9 cellular contexts compared by ENCODE assay signal in the genomic region with DNA sequence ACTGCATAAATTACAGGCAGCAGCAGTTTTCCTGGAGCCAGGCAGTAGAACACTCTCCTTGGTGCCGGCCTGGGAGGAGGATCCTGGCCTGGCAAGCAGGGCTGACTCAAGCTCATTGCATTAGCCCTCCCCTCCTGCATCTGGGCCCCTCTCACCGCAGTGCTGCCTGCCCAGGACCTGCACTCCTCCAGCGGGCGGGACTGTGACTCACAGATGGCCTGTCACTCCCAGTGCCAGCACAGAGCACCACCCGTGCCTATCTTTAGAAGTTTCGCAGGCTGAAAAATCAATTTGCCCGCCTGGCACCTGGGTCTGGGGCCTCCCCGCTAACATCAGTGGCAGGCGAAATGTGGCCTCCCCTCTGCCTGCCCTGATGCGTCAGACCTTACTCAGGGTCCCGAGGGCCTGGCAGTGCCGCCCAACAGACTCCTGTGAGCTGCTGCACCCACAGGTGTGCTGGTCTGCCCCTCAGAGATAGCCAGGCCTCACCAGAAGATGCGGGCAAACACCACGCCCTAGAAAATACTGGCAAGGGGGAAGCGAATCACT.
A peak's percentile ranks its signal among the peaks of the same experiment; 100 is the strongest.
DNase-seq lines count a peak whose midpoint lies in the region; ATAC-seq, FAIRE-seq and TF ChIP-seq lines count a peak whose summit lies in the region.
"Had no signal": no experiment of that assay in that cellular context is flagged by ENCODE, and none has a peak within 500 bp of the region (broad histone marks: within the 10 kb centered on the region; RNA-seq: fewer than 3 reads in every experiment).

No MANE protein-coding gene starts in this region.

- intact Hi-C loops in gastrocnemius medialis (cut with DNase I; ENCODE audit: low total_unique reads) = no loop called here

- peak overlapping the region; percentile 5 to 84 (median 81) for H3K27ac ChIP-seq in gastroesophageal sphincter
- H3K27ac ChIP-seq in gastrocnemius medialis = peak overlapping the region; percentile 84 to 93 (median 90)

- no peaks in the 10 kb centered on the region for H3K9me3 Mint-ChIP-seq in activated CD8-positive, alpha-beta T cell treated with anti-CD3 and anti-CD28 coated beads, Interleukin-2, amount 10 ng/mL, durations not matched to agents 7 days and 5 days (ENCODE audit: insufficient read depth)

- POLR2A ChIA-PET in activated CD8-positive, alpha-beta T cell treated with anti-CD3 and anti-CD28 coated beads, Interleukin-2, amount 10 ng/mL, durations not matched to agents 7 days and 5 days (lab: Charles Lee) = no interaction called here

- in situ Hi-C loops in gastrocnemius medialis (cut with MboI; ENCODE audit: low sequenced_read_pairs in 4 of 4) = no loop called here

- peaks cover 9% of the 10 kb centered on the region for H3K27me3 Mint-ChIP-seq in activated CD8-positive, alpha-beta T cell treated with anti-CD3 and anti-CD28 coated beads, Interleukin-2, amount 10 ng/mL, durations not matched to agents 7 days and 5 days (ENCODE audit: low read depth)

- CTCF ChIA-PET in activated CD8-positive, alpha-beta T cell treated with anti-CD3 and anti-CD28 coated beads, Interleukin-2, amount 10 ng/mL, durations not matched to agents 7 days and 5 days (lab: Charles Lee) = no interaction called here

- ATAC-seq in gastroesophageal sphincter (peak; percentile 85), gastrocnemius medialis (peak; percentile 74 to 76), HG03571 (IDR thresholded peaks at IDR 0.05; ENCODE audit: unreplicated experiment) (no peak), HG03432 (IDR thresholded peaks at IDR 0.05; ENCODE audit: unreplicated experiment) (no peak), HG03469 (IDR thresholded peaks at IDR 0.05; ENCODE audit: unreplicated experiment) (no peak)
- no peak for ATAC-seq in activated CD8-positive, alpha-beta T cell treated with anti-CD3 and anti-CD28 coated beads, Interleukin-2, amount 10 ng/mL, durations not matched to agents 7 days and 5 days

- H3K27me3 ChIP-seq in gastroesophageal sphincter = no peaks in the 10 kb centered on the region
- no peaks in the 10 kb centered on the region for H3K27me3 ChIP-seq in gastrocnemius medialis

- TF ChIP-seq POLR2A in H54 (IDR thresholded peaks at IDR 0.05; ENCODE audit: low read depth, low read length) (0 out of 2 replicates have a peak, but pooled peaks have one; percentile 17), gastroesophageal sphincter (IDR thresholded peaks at IDR 0.05) (no peak), gastrocnemius medialis (IDR thresholded peaks at IDR 0.05) (peak; percentile 51 to 69)

- no peaks in the 10 kb centered on the region for H3K9me3 ChIP-seq in gastroesophageal sphincter
- H3K9me3 ChIP-seq in gastrocnemius medialis = no peaks in the 10 kb centered on the region

- peak; percentile 94 for DNase-seq in H54 (ENCODE audit: insufficient read length, low spot score)
- peak; percentile 38 for DNase-seq in RPMI8226
- peak; percentile 92 to 95 for DNase-seq in gastrocnemius medialis
- DNase-seq in activated CD8-positive, alpha-beta T cell treated with anti-CD3 and anti-CD28 coated beads, Interleukin-2, amount 10 ng/mL, durations not matched to agents 7 days and 5 days = no peak
- DNase-seq: stimulated activated CD4-positive, alpha-beta T cell treated with anti-CD3 and anti-CD28 coated beads, Interleukin-15, amount 100 ng/mL, for 24 hours had no signal

- H3K27ac Mint-ChIP-seq in activated CD8-positive, alpha-beta T cell treated with anti-CD3 and anti-CD28 coated beads, Interleukin-2, amount 10 ng/mL, durations not matched to agents 7 days and 5 days = no peak overlapping the region

- WGBS in gastroesophageal sphincter (ENCODE audit: low coverage in 1 of 2), 2 donors = 40% methylated on average over 1 of the region's 15 CpGs; no CpG with 5 or more reads in 1 of the 2 donors

- H3K4me1 ChIP-seq in gastroesophageal sphincter (peaks cover 4 to 85% (median 14%) of the 10 kb centered on the region in 3 donors), gastrocnemius medialis (peaks cover 53 to 64% of the 10 kb centered on the region in 2 donors)

- H3K36me3 ChIP-seq in gastroesophageal sphincter = no peaks in the 10 kb centered on the region
- H3K36me3 ChIP-seq in gastrocnemius medialis = no peaks in the 10 kb centered on the region

- no peak for TF ChIP-seq CTCF in gastroesophageal sphincter (IDR thresholded peaks at IDR 0.05)
- TF ChIP-seq CTCF in gastrocnemius medialis (IDR thresholded peaks at IDR 0.05 in 4 of 5, conservative IDR thresholded peaks at IDR 0.05 in 1 of 5) = no peak

- no peak overlapping the region for H3K4me3 Mint-ChIP-seq in activated CD8-positive, alpha-beta T cell treated with anti-CD3 and anti-CD28 coated beads, Interleukin-2, amount 10 ng/mL, durations not matched to agents 7 days and 5 days

- peak; percentile 95 for FAIRE-seq in H54 (lab: Jason Lieb, UNC)

- no peaks in the 10 kb centered on the region for H3K4me1 Mint-ChIP-seq in activated CD8-positive, alpha-beta T cell treated with anti-CD3 and anti-CD28 coated beads, Interleukin-2, amount 10 ng/mL, durations not matched to agents 7 days and 5 days (ENCODE audit: low read depth)

- H3K4me3 ChIP-seq in gastroesophageal sphincter = no peak overlapping the region
- no peak overlapping the region for H3K4me3 ChIP-seq in gastrocnemius medialis

- H3K36me3 Mint-ChIP-seq in activated CD8-positive, alpha-beta T cell treated with anti-CD3 and anti-CD28 coated beads, Interleukin-2, amount 10 ng/mL, durations not matched to agents 7 days and 5 days (ENCODE audit: low read depth) = no peaks in the 10 kb centered on the region

- no peak for TF ChIP-seq EP300 in gastroesophageal sphincter (IDR thresholded peaks at IDR 0.05)

Comparison
In these comparisons a context has a peak if more than half of its experiments do, and no peak if none do; other contexts are left out.
1. POLR2A ChIP-seq: peak in H54 (single experiment) and gastrocnemius medialis (2 of 2); none in gastroesophageal sphincter (0 of 2).
2. ATAC-seq: peak in gastroesophageal sphincter (single experiment) and gastrocnemius medialis (2 of 2); none in HG03571 (single experiment), HG03432 (single experiment), HG03469 (single experiment) and activated CD8-positive, alpha-beta T cell treated with anti-CD3 and anti-CD28 coated beads, Interleukin-2, amount 10 ng/mL, durations not matched to agents 7 days and 5 days (single experiment).